Comparison of ENCODE assay signal across 8 cellular contexts in genomic region chr12:96399919-96400630, GRCh38. TPM values are rescaled to one million over a fixed set of nuclear protein-coding genes. Genes with fewer than 3 reads are reported as not detected.
DNase-seq lines count a peak whose midpoint lies in the region; ATAC-seq and TF ChIP-seq lines count a peak whose summit lies in the region.

Gene CDK17 (minus strand): TSS chr12:96400439. CDS start chr12:96334836, 65,603 bp downstream.

- DNase-seq in AML-193 (lab: John Stamatoyannopoulos, UW): peak; percentile 53 to 54
- DNase-seq in NCI-H446 treated with DMSO at 0.1 percent for 48 hours (lab: John Stamatoyannopoulos, UW): peak; percentile 70
- DNase-seq in activated CD4-positive, alpha-beta T cell treated with anti-CD3 and anti-CD28 coated beads for 24 hours (ENCODE audit: low read depth in 2 of 2): peak; percentile 65 to 80
- DNase-seq in chondrocyte (ENCODE audit: low spot score): no peak
- peak; percentile 69 to 79 (median 72) for DNase-seq in stimulated activated CD4-positive, alpha-beta T cell treated with anti-CD3 and anti-CD28 coated beads, Interleukin-1b, Interleukin-23, amount 100 ng/mL, for 24 hours (ENCODE audit: low read depth in 4 of 4, low spot score in 1 of 4)

- no peaks in the 10 kb centered on the region for H3K27me3 Mint-ChIP-seq in chondrocyte (ENCODE audit: low read depth)

- H3K27ac ChIP-seq in layer of hippocampus (ENCODE audit: low read depth, low read length): peak within 1 kb of the TSS; percentile 95

- H3K9me3 Mint-ChIP-seq in chondrocyte (ENCODE audit: low read depth): no peaks in the 10 kb centered on the region

- H3K4me1 Mint-ChIP-seq in chondrocyte (ENCODE audit: low read depth): peaks cover 46% of the 10 kb centered on the region

- peak; percentile 42 for ATAC-seq in GM19043 (IDR thresholded peaks at IDR 0.05; ENCODE audit: low read depth, unreplicated experiment)
- peak; percentile 35 for ATAC-seq in HG03378 (IDR thresholded peaks at IDR 0.05; ENCODE audit: unreplicated experiment)

- H3K27me3 ChIP-seq in layer of hippocampus (ENCODE audit: control insufficient read depth, insufficient read depth, low read length): no peaks in the 10 kb centered on the region

- no peaks in the 10 kb centered on the region for H3K36me3 Mint-ChIP-seq in chondrocyte (ENCODE audit: low read depth)

- H3K27ac Mint-ChIP-seq in chondrocyte (ENCODE audit: unreplicated experiment): peak within 1 kb of the TSS; percentile 95

- TF ChIP-seq CTCF in chondrocyte (IDR thresholded peaks at IDR 0.05): peak; percentile 69

- peak within 1 kb of the TSS; percentile 91 for H3K4me3 Mint-ChIP-seq in chondrocyte (ENCODE audit: unreplicated experiment)

RNA-seq across cellular contexts. Expression of gene CDK17, which starts in this region (rescaled TPM):
- total RNA-seq in chondrocyte: 26.8 to 28.5 TPM (median 26.9 TPM) in 3 replicates
